Comparison of ENCODE assay signal across 1 cellular context in genomic region chr19:1154731-1155351, GRCh38.
A peak's percentile ranks its signal among the peaks of the same experiment; 100 is the strongest.
TF ChIP-seq lines count a peak whose summit lies in the region.

No MANE protein-coding gene starts in this region.

TF ChIP-seq in HEK293, 187 proteins besides CTCF, POLR2A, EP300 and RAD21 (continued from another document):
- TF ChIP-seq, protein P1, sequence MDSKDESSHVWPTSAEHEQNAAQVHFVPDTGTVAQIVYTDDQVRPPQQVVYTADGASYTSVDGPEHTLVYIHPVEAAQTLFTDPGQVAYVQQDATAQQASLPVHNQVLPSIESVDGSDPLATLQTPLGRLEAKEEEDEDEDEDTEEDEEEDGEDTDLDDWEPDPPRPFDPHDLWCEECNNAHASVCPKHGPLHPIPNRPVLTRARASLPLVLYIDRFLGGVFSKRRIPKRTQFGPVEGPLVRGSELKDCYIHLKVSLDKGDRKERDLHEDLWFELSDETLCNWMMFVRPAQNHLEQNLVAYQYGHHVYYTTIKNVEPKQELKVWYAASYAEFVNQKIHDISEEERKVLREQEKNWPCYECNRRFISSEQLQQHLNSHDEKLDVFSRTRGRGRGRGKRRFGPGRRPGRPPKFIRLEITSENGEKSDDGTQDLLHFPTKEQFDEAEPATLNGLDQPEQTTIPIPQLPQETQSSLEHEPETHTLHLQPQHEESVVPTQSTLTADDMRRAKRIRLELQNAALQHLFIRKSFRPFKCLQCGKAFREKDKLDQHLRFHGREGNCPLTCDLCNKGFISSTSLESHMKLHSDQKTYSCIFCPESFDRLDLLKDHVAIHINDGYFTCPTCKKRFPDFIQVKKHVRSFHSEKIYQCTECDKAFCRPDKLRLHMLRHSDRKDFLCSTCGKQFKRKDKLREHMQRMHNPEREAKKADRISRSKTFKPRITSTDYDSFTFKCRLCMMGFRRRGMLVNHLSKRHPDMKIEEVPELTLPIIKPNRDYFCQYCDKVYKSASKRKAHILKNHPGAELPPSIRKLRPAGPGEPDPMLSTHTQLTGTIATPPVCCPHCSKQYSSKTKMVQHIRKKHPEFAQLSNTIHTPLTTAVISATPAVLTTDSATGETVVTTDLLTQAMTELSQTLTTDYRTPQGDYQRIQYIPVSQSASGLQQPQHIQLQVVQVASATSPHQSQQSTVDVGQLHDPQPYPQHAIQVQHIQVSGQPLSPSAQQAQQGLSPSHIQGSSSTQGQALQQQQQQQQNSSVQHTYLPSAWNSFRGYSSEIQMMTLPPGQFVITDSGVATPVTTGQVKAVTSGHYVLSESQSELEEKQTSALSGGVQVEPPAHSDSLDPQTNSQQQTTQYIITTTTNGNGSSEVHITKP (tag by site-specific recombination; IDR thresholded peaks at IDR 0.05), result 0 out of 2 replicates have a peak, but pooled peaks have one; percentile 14
- TF ChIP-seq ZFHX2 (tag by site-specific recombination; conservative IDR thresholded peaks at IDR 0.05), result peak; percentile 64
- TF ChIP-seq EGR2 (tag by site-specific recombination; IDR thresholded peaks at IDR 0.05; ENCODE audit: low read depth), result peak; percentile 66
- TF ChIP-seq, protein P2, sequence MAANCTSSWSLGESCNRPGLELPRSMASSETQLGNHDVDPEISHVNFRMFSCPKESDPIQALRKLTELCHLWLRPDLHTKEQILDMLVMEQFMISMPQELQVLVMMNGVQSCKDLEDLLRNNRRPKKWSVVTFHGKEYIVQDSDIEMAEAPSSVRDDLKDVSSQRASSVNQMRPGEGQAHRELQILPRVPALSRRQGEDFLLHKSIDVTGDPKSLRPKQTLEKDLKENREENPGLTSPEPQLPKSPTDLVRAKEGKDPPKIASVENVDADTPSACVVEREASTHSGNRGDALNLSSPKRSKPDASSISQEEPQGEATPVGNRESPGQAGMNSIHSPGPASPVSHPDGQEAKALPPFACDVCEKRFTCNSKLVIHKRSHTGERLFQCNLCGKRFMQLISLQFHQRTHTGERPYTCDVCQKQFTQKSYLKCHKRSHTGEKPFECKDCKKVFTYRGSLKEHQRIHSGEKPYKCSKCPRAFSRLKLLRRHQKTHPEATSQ (tag by site-specific recombination; IDR thresholded peaks at IDR 0.05), result no peak
- peak; percentile 22 for TF ChIP-seq ZNF341 (tag by site-specific recombination; IDR thresholded peaks at IDR 0.05; ENCODE audit: low read depth)
- peak; percentile 88 for TF ChIP-seq ZBTB8A (tag by site-specific recombination; IDR thresholded peaks at IDR 0.05)
- peak; percentile 99 for TF ChIP-seq ZIC2 (tag by site-specific recombination; IDR thresholded peaks at IDR 0.05)
- no peak for TF ChIP-seq ZFP69B (tag by site-specific recombination; IDR thresholded peaks at IDR 0.05)
- no peak for TF ChIP-seq ZBTB1 (tag by site-specific recombination; IDR thresholded peaks at IDR 0.05)
- TF ChIP-seq ZNF248 (tag by site-specific recombination; IDR thresholded peaks at IDR 0.05), result no peak
- TF ChIP-seq, protein P3, sequence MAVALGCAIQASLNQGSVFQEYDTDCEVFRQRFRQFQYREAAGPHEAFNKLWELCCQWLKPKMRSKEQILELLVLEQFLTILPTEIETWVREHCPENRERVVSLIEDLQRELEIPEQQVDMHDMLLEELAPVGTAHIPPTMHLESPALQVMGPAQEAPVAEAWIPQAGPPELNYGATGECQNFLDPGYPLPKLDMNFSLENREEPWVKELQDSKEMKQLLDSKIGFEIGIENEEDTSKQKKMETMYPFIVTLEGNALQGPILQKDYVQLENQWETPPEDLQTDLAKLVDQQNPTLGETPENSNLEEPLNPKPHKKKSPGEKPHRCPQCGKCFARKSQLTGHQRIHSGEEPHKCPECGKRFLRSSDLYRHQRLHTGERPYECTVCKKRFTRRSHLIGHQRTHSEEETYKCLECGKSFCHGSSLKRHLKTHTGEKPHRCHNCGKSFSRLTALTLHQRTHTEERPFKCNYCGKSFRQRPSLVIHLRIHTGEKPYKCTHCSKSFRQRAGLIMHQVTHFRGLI (tag by site-specific recombination; IDR thresholded peaks at IDR 0.05), result no peak
- TF ChIP-seq KLF1 (tag by site-specific recombination; IDR thresholded peaks at IDR 0.05), result peak; percentile 85
- no peak for TF ChIP-seq ZNF274 (IDR thresholded peaks at IDR 0.05; ENCODE audit: low read length)
- TF ChIP-seq ZNF274 (tag by site-specific recombination; IDR thresholded peaks at IDR 0.05; ENCODE audit: borderline replicate concordance), result no peak
- TF ChIP-seq KLF8 (tag by site-specific recombination; IDR thresholded peaks at IDR 0.05), result peak; percentile 61; the same call in 1 of the 2 replicates
- no peak for TF ChIP-seq OSR2 (tag by site-specific recombination; IDR thresholded peaks at IDR 0.05)
- peak; percentile 31; the same call in 1 of the 2 replicates for TF ChIP-seq ZNF561 (tag by site-specific recombination; IDR thresholded peaks at IDR 0.05; ENCODE audit: borderline replicate concordance)
- TF ChIP-seq ZNF24 (tag by site-specific recombination; IDR thresholded peaks at IDR 0.05), result no peak
- TF ChIP-seq, protein P4, sequence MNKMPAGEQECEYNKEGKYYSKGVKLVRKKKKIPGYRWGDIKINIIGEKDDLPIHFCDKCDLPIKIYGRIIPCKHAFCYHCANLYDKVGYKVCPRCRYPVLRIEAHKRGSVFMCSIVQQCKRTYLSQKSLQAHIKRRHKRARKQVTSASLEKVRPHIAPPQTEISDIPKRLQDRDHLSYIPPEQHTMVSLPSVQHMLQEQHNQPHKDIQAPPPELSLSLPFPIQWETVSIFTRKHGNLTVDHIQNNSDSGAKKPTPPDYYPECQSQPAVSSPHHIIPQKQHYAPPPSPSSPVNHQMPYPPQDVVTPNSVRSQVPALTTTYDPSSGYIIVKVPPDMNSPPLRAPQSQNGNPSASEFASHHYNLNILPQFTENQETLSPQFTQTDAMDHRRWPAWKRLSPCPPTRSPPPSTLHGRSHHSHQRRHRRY (tag by site-specific recombination; IDR thresholded peaks at IDR 0.05), result no peak
- TF ChIP-seq ZNF398 (tag by site-specific recombination; IDR thresholded peaks at IDR 0.05), result no peak
- TF ChIP-seq SETDB1 (IDR thresholded peaks at IDR 0.05; ENCODE audit: insufficient read length, low read length), result no peak
TF ChIP-seq in HEK293: peak in this region for 11.
